In the genomic region with DNA sequence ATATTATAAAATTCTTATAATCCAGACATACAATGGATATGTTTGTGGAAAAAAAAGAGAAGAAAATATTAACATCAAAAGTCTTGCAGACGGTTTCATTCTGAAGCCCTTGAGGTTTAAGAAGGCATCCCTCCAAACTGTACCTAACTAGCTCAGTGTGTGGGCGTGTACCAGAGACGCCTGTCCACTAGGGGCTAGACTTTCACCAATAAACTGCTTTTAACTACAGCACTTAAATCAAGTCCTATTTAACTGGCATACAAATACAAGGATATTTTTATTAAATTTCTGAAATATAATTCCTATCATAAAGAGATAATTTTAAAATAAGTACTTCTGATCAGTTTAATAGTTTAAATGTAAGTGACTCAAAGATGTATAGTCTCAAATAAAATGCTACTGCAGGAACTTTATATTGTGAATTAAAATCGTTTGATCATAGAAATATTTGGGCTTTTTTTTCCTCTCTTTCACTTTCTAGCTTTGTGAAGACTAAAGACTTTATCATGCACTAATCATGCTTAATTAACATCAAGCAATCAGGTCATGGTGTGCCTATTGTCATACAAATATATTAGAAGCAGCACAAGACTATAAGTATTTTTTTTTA, we compare ENCODE assay signal across 8 cellular contexts.
DNase-seq lines count a peak whose midpoint lies in the region; ATAC-seq and TF ChIP-seq lines count a peak whose summit lies in the region.

No MANE protein-coding gene starts in this region.

- peak; percentile 43 for DNase-seq in EL
- peak; percentile 21 for DNase-seq in RWPE1 (ENCODE audit: low spot score)
- peak; percentile 17 for DNase-seq in iPS DF 19.7 (ENCODE audit: low read depth, low spot score)
- DNase-seq in NCI-H128 (lab: John Stamatoyannopoulos, UW; ENCODE audit: unreplicated experiment), result no peak
- no peak for DNase-seq in activated gamma-delta T cell (lab: John Stamatoyannopoulos, UW)

- no peak overlapping the region for H3K27ac ChIP-seq in RWPE1

- peak; percentile 6; the same call in 1 of the 2 replicates for TF ChIP-seq CTCF in RWPE1 (conservative IDR thresholded peaks at IDR 0.05; ENCODE audit: low read depth)

- ATAC-seq in HG03565 (IDR thresholded peaks at IDR 0.05; ENCODE audit: unreplicated experiment) (peak; percentile 51), GM18858 (IDR thresholded peaks at IDR 0.05; ENCODE audit: unreplicated experiment) (no peak), GM18909 (IDR thresholded peaks at IDR 0.05; ENCODE audit: poor library complexity, unreplicated experiment) (no peak)

- POLR2A ChIA-PET in RWPE1 (lab: Yijun Ruan, JAX; ENCODE audit: low non-redundant PET), result no interaction called here

- CTCF ChIA-PET in RWPE1 (lab: Yijun Ruan, JAX), result interaction anchor here (1.3 kb wide), 1 partner anchor 13 kb away, joined by 6 read pairs; no protein-coding TSS in a partner anchor

Comparison
In these comparisons a context has a peak if more than half of its experiments do, and no peak if none do; other contexts are left out.
1. DNase-seq: peak in EL (single experiment), RWPE1 (single experiment) and iPS DF 19.7 (single experiment); none in NCI-H128 (single experiment) and activated gamma-delta T cell (single experiment).